Comparison of ENCODE assay signal across 8 cellular contexts in genomic region chr5:123670981-123671557, GRCh38.
DNase-seq lines count a peak whose midpoint lies in the region; ATAC-seq, FAIRE-seq and TF ChIP-seq lines count a peak whose summit lies in the region.

No MANE protein-coding gene starts in this region.

- H3K9me3 Mint-ChIP-seq in H9 (peaks cover 11 to 12% of the 10 kb centered on the region in 2 experiments), neural crest cell (peaks cover 4% of the 10 kb centered on the region)

- no peak overlapping the region for H2BK12ac ChIP-seq in H9 (ENCODE audit: insufficient read length, low read depth, low read length)

- no peak for ATAC-seq in HG02870 (IDR thresholded peaks at IDR 0.05; ENCODE audit: unreplicated experiment)

- peaks cover 27 to 30% of the 10 kb centered on the region in 2 experiments for H3K4me1 Mint-ChIP-seq in H9
- peaks cover 40% of the 10 kb centered on the region for H3K4me1 Mint-ChIP-seq in neural crest cell

- no peaks in the 10 kb centered on the region for H4K20me1 ChIP-seq in H9 (ENCODE audit: control insufficient read depth, insufficient read depth, insufficient read length)

- peaks cover 4% of the 10 kb centered on the region; the same call in 1 of the 2 replicates for H3K4me1 ChIP-seq in H9 (ENCODE audit: insufficient read depth, low read length)
- peaks cover 0 to 27% (median 0%) of the 10 kb centered on the region in 3 donors for H3K4me1 ChIP-seq in esophagus squamous epithelium

- no peak for FAIRE-seq in urothelium cell line (lab: Jason Lieb, UNC)

- H2AFZ ChIP-seq in H9 (ENCODE audit: low read length) = no peak overlapping the region

- no peaks in the 10 kb centered on the region for H3K23me2 ChIP-seq in H9 (ENCODE audit: insufficient read length, low read depth, low read length, poor library complexity, severe bottlenecking)

- H3K36me3 ChIP-seq in esophagus squamous epithelium = no peaks in the 10 kb centered on the region

- H4K8ac ChIP-seq in H9 (replicated peaks; ENCODE audit: insufficient read length, low read depth, low read length) = no peak overlapping the region

- H3K9ac ChIP-seq in H9 (ENCODE audit: extremely low read depth, insufficient read length, low read length) = no peak overlapping the region

- H2BK15ac ChIP-seq in H9 (ENCODE audit: low read depth, low read length) = no peak overlapping the region

- no peak overlapping the region for H2BK20ac ChIP-seq in H9 (ENCODE audit: low read depth, low read length, poor library complexity, severe bottlenecking)

- H3K18ac ChIP-seq in H9 (ENCODE audit: insufficient read length, low read depth, low read length) = no peak overlapping the region

- no peak overlapping the region for H4K91ac ChIP-seq in H9 (ENCODE audit: insufficient read length, low read depth, low read length)

- H3K23ac ChIP-seq in H9 (ENCODE audit: insufficient read length, low read depth, low read length) = no peak overlapping the region

- no peak for TF ChIP-seq POLR2A in esophagus squamous epithelium (IDR thresholded peaks at IDR 0.05)

- H3K79me1 ChIP-seq in H9 (ENCODE audit: insufficient read depth, low read depth, low read length, poor library complexity, severe bottlenecking) = no peaks in the 10 kb centered on the region

- WGBS in H9 (ENCODE audit: extremely low coverage, insufficient read length, low lambda C conversion rate) = no CpG with 5 or more reads among the region's 5 CpGs
- WGBS in esophagus squamous epithelium, 2 donors = 10 to 12% methylated on average over 5 of the region's 5 CpGs

- H3K4me2 ChIP-seq in H9 (ENCODE audit: insufficient read depth, insufficient read length, low read length) = no peak overlapping the region

- no peak overlapping the region for H4K5ac ChIP-seq in H9 (ENCODE audit: insufficient read length, low read depth, low read length)

- H3K79me2 ChIP-seq in H9 (ENCODE audit: insufficient read depth, low read length) = no peaks in the 10 kb centered on the region

- DNase-seq in D341Med (ENCODE audit: low spot score) (peak; percentile 43), H9 (peak; percentile 29), NCI-H2171 (lab: John Stamatoyannopoulos, UW) (peak; percentile 28), esophagus squamous epithelium (lab: John Stamatoyannopoulos, UW) (no peak), neural crest cell (ENCODE audit: low read depth, low spot score) (peak; percentile 72), urothelium cell line (ENCODE audit: low spot score) (peak; percentile 31)
- DNase-seq in activated CD4-positive, alpha-beta T cell treated with anti-CD3 and anti-CD28 coated beads, Interleukin-2, amount 50 U/mL, for 4 hours = peak; percentile 12 to 30

- no peak overlapping the region for H3K14ac ChIP-seq in H9 (ENCODE audit: insufficient read depth, low read length)

- H3K27ac ChIP-seq in H9 (ENCODE audit: insufficient read length, low read depth, low read length) (no peak overlapping the region), esophagus squamous epithelium (no peak overlapping the region)

- H3K56ac ChIP-seq in H9 (ENCODE audit: insufficient read length, low read depth, low read length) = no peak overlapping the region

- TF ChIP-seq CTCF in H9 (conservative IDR thresholded peaks at IDR 0.05) (peak; percentile 85), esophagus squamous epithelium (IDR thresholded peaks at IDR 0.05) (peak; percentile 40 to 80 (median 74)), neural crest cell (conservative IDR thresholded peaks at IDR 0.05) (peak; percentile 91)

- H3K4me3 Mint-ChIP-seq in H9 (no peak overlapping the region), neural crest cell (peak overlapping the region; percentile 3)

- H2BK5ac ChIP-seq in H9 (ENCODE audit: insufficient read length, low read length) = no peak overlapping the region

- H3K4ac ChIP-seq in H9 (ENCODE audit: low read depth, low read length) = no peak overlapping the region

- H3K36me3 Mint-ChIP-seq in H9 (ENCODE audit: insufficient read depth in 1 of 3, low read depth in 3 of 3) (peaks cover 6 to 14% (median 9%) of the 10 kb centered on the region in 3 experiments; a peak in 5 of 7 replicates), neural crest cell (ENCODE audit: low read depth) (peaks cover 13% of the 10 kb centered on the region)

- intact Hi-C loops in esophagus squamous epithelium (cut with DNase I) = no loop called here

- no peak overlapping the region for H3T11ph ChIP-seq in H9 (ENCODE audit: low read length)

- H3K27ac Mint-ChIP-seq in H9 (no peak overlapping the region), neural crest cell (ENCODE audit: unreplicated experiment) (no peak overlapping the region)

- H3K9me3 ChIP-seq in H9 (ENCODE audit: control insufficient read depth, low read depth, low read length) = no peaks in the 10 kb centered on the region
- no peaks in the 10 kb centered on the region for H3K9me3 ChIP-seq in esophagus squamous epithelium

- H3K4me3 ChIP-seq in esophagus squamous epithelium = no peak overlapping the region

- H3K27me3 Mint-ChIP-seq in H9 (ENCODE audit: low read depth) = no peaks in the 10 kb centered on the region
- H3K27me3 Mint-ChIP-seq in neural crest cell (ENCODE audit: low read depth) = no peaks in the 10 kb centered on the region

- H3K27me3 ChIP-seq in H9 (ENCODE audit: insufficient read depth, low read length) (no peaks in the 10 kb centered on the region), esophagus squamous epithelium (no peaks in the 10 kb centered on the region)

- no peak overlapping the region for H2AK5ac ChIP-seq in H9 (ENCODE audit: insufficient read length, low read length)

- no peak overlapping the region for H2BK120ac ChIP-seq in H9 (ENCODE audit: low read depth, low read length, poor library complexity, severe bottlenecking)
